ENCODE assay signal across 10 cellular contexts in the genomic region with DNA sequence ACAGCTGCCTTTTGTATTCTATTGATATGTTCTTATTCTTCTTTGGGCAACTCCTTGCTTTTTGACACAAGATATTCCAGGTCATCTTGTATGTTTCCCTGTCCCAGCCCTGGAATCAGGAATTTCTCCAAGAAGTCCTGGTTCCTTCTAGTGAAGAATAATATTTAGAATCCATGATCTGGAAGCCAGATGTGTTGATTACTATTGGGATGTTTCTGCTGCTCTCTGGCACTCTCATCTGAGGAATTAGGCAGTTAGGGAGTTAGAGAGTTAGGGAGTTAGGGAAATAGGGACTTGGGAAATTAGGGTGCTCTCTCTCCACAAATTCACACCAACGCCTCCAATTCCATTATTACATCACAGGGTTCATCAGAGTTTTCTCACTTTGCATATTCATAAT.
"Had no signal": no experiment of that assay in that cellular context is flagged by ENCODE, and none has a peak within 500 bp of the region (broad histone marks: within the 10 kb centered on the region; RNA-seq: fewer than 3 reads in every experiment).

No MANE protein-coding gene starts in this region.

- H2AFZ ChIP-seq: GM23338 had no signal

- H3K9me3 ChIP-seq: HAP-1 had no signal

- H3K4me1 ChIP-seq: HAP-1 had no signal

- DNase-seq: GM23248, GOT3, H7, H9, HCEC 1CT, HFFc6 had no signal

- H3K9ac ChIP-seq: GM23248 had no signal

- H3K4me2 ChIP-seq: GM23338 had no signal

- FAIRE-seq: H1, H54 had no signal

- H3K36me3 ChIP-seq: HAP-1 had no signal

- H3K4me3 ChIP-seq: GM23248, GM23338, HAP-1 had no signal
